14 cellular contexts compared by ENCODE assay signal in genomic region chr2:135960150-135960549, GRCh38. TPM values are rescaled to one million over a fixed set of nuclear protein-coding genes. Genes with fewer than 3 reads are reported as not detected.
DNase-seq lines count a peak whose midpoint lies in the region; ATAC-seq and TF ChIP-seq lines count a peak whose summit lies in the region.
"Had no signal": no experiment of that assay in that cellular context is flagged by ENCODE, and none has a peak within 500 bp of the region (broad histone marks: within the 10 kb centered on the region; RNA-seq: fewer than 3 reads in every experiment).

No MANE protein-coding gene starts in this region.

- H3K4me1 Mint-ChIP-seq in stimulated activated naive CD8-positive, alpha-beta T cell treated with anti-CD3 and anti-CD28 coated beads, Interleukin-15, Interleukin-2, amounts not matched to agents 100 ng/mL and 50 ng/mL, for 24 hours (ENCODE audit: low read depth) = peaks cover 58% of the 10 kb centered on the region
- peaks cover 31 to 50% of the 10 kb centered on the region in 2 donors for H3K4me1 Mint-ChIP-seq in effector memory CD8-positive, alpha-beta T cell (ENCODE audit: low read depth in 2 of 2)
- peaks cover 18% of the 10 kb centered on the region for H3K4me1 Mint-ChIP-seq in osteocyte (ENCODE audit: unreplicated experiment)

- no peak overlapping the region for H3K4me3 Mint-ChIP-seq in stimulated activated naive CD8-positive, alpha-beta T cell treated with anti-CD3 and anti-CD28 coated beads, Interleukin-15, Interleukin-2, amounts not matched to agents 100 ng/mL and 50 ng/mL, for 24 hours
- H3K4me3 Mint-ChIP-seq in effector memory CD8-positive, alpha-beta T cell = peak overlapping the region in 1 of 2 donors; percentile 60
- H3K4me3 Mint-ChIP-seq in osteocyte (ENCODE audit: unreplicated experiment) = no peak overlapping the region

- H3K36me3 Mint-ChIP-seq in stimulated activated naive CD8-positive, alpha-beta T cell treated with anti-CD3 and anti-CD28 coated beads, Interleukin-15, Interleukin-2, amounts not matched to agents 100 ng/mL and 50 ng/mL, for 24 hours (ENCODE audit: low read depth) = peaks cover 67% of the 10 kb centered on the region
- H3K36me3 Mint-ChIP-seq in effector memory CD8-positive, alpha-beta T cell (ENCODE audit: insufficient read depth) = peaks cover 9% of the 10 kb centered on the region
- peaks cover 26% of the 10 kb centered on the region for H3K36me3 Mint-ChIP-seq in osteocyte (ENCODE audit: unreplicated experiment)

- no peaks in the 10 kb centered on the region for H3K9me3 Mint-ChIP-seq in stimulated activated naive CD8-positive, alpha-beta T cell treated with anti-CD3 and anti-CD28 coated beads, Interleukin-15, Interleukin-2, amounts not matched to agents 100 ng/mL and 50 ng/mL, for 24 hours
- H3K9me3 Mint-ChIP-seq in effector memory CD8-positive, alpha-beta T cell = no peaks in the 10 kb centered on the region
- no peaks in the 10 kb centered on the region for H3K9me3 Mint-ChIP-seq in osteocyte (ENCODE audit: unreplicated experiment)

- peak overlapping the region; percentile 63 for H3K27ac Mint-ChIP-seq in stimulated activated naive CD8-positive, alpha-beta T cell treated with anti-CD3 and anti-CD28 coated beads, Interleukin-15, Interleukin-2, amounts not matched to agents 100 ng/mL and 50 ng/mL, for 24 hours
- H3K27ac Mint-ChIP-seq in effector memory CD8-positive, alpha-beta T cell = peak overlapping the region; percentile 69 to 88
- no peak overlapping the region for H3K27ac Mint-ChIP-seq in osteocyte (ENCODE audit: unreplicated experiment)

- no peak for DNase-seq in stimulated activated naive CD8-positive, alpha-beta T cell treated with anti-CD3 and anti-CD28 coated beads, Interleukin-15, Interleukin-2, amounts not matched to agents 100 U/mL and 50 U/mL, for 24 hours
- DNase-seq in effector memory CD8-positive, alpha-beta T cell = no peak
- DNase-seq in DMS 273 (lab: John Stamatoyannopoulos, UW; ENCODE audit: unreplicated experiment) = no peak
- DNase-seq in NCI-H446 (lab: John Stamatoyannopoulos, UW) = no peak
- no peak for DNase-seq in osteocyte (ENCODE audit: extremely low spot score, unreplicated experiment)
- DNase-seq: Caco-2, EL, islet precursor cell, NCI-H1105 treated with DMSO at 0.1 percent for 48 hours, sigmoid colon, trophoblast cell, WERI-Rb-1 had no signal

- no peak for TF ChIP-seq CTCF in osteocyte (IDR thresholded peaks at IDR 0.05)

- ATAC-seq in stimulated activated naive CD8-positive, alpha-beta T cell treated with anti-CD3 and anti-CD28 coated beads, Interleukin-15, Interleukin-2, amounts not matched to agents 100 U/mL and 50 U/mL, for 24 hours = no peak
- ATAC-seq in SK-N-SH treated with all-trans-retinoic acid at 6 μM for 48 hours = no peak
- no peak for ATAC-seq in effector memory CD8-positive, alpha-beta T cell (replicated peaks)

- no peaks in the 10 kb centered on the region for H3K27me3 Mint-ChIP-seq in stimulated activated naive CD8-positive, alpha-beta T cell treated with anti-CD3 and anti-CD28 coated beads, Interleukin-15, Interleukin-2, amounts not matched to agents 100 ng/mL and 50 ng/mL, for 24 hours
- no peaks in the 10 kb centered on the region for H3K27me3 Mint-ChIP-seq in effector memory CD8-positive, alpha-beta T cell
- H3K27me3 Mint-ChIP-seq in osteocyte (ENCODE audit: unreplicated experiment) = no peaks in the 10 kb centered on the region

TF ChIP-seq in SK-N-SH treated with all-trans-retinoic acid at 6 μM for 48 hours, 23 proteins besides CTCF, POLR2A, EP300 and RAD21:
- TF ChIP-seq TSHZ2 (CRISPR knock-in tag; IDR thresholded peaks at IDR 0.05) = peak; percentile 30; the same call in 1 of the 2 replicates
- TF ChIP-seq OSR1 (CRISPR knock-in tag; IDR thresholded peaks at IDR 0.05) = no peak
- TF ChIP-seq TCF4 (CRISPR knock-in tag; IDR thresholded peaks at IDR 0.05; ENCODE audit: borderline replicate concordance) = peak; percentile 61; the same call in 1 of the 2 replicates
- no peak for TF ChIP-seq ZFP3 (CRISPR knock-in tag; IDR thresholded peaks at IDR 0.05)

RNA-seq across cellular contexts. Expression of gene DARS1, which starts 25.3 kb away (rescaled TPM):
- 48.3 and 51.0 TPM in 2 replicates for total RNA-seq in osteocyte
